Comparison of ENCODE assay signal across 8 cellular contexts in the genomic region with DNA sequence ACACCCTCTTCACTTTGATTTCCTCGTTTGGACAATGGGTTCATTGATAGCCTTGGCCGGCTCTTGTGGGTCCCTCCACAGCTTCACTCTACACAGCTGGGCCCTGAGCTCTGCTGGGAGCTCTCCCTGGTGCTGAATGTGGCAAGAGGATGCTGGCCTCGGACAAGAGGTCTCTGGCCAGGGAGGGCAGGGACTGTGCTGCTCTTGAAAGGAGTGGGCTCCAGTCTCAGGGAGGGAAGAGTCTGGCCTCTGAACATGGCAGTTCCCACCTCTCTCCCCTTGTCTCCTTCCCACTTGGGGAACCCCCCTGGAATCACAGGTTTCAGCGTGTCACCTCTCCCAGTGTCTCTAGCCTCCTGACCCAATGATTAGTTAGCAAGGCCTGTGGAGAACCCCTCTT.
DNase-seq lines count a peak whose midpoint lies in the region; ATAC-seq and FAIRE-seq lines count a peak whose summit lies in the region.

No MANE protein-coding gene starts in this region.

- DNase-seq in GM18507 (ENCODE audit: extremely low spot score, insufficient read length, low read depth), result peak; percentile 23
- peak; percentile 62 for DNase-seq in NAMALWA (ENCODE audit: low spot score)
- DNase-seq in brain pericyte (ENCODE audit: low read depth, low spot score), result peak; percentile 40
- peak; percentile 97 for DNase-seq in left kidney (ENCODE audit: low read depth, low spot score)
- no peak for DNase-seq in activated CD4-positive, CD25-positive, alpha-beta regulatory T cell (lab: John Stamatoyannopoulos, UW)
- no peak for DNase-seq in NCI-H1092 (lab: John Stamatoyannopoulos, UW)

- FAIRE-seq in GM18507 (lab: Jason Lieb, UNC), result no peak

- no peak for ATAC-seq in GM21367 (IDR thresholded peaks at IDR 0.05; ENCODE audit: unreplicated experiment)
- ATAC-seq in GM21717 (IDR thresholded peaks at IDR 0.05; ENCODE audit: unreplicated experiment), result no peak

Comparison
In these comparisons a context has a peak if more than half of its experiments do, and no peak if none do; other contexts are left out.
1. DNase-seq: peak in GM18507 (single experiment), NAMALWA (single experiment), brain pericyte (single experiment) and left kidney (single experiment); none in activated CD4-positive, CD25-positive, alpha-beta regulatory T cell (0 of 4) and NCI-H1092 (single experiment).